ENCODE assay signal across 8 cellular contexts in genomic region chr17:58344047-58344790, GRCh38. TPM values are rescaled to one million over a fixed set of nuclear protein-coding genes. Genes with fewer than 3 reads are reported as not detected.
A peak's percentile ranks its signal among the peaks of the same experiment; 100 is the strongest.
DNase-seq lines count a peak whose midpoint lies in the region; ATAC-seq and TF ChIP-seq lines count a peak whose summit lies in the region.

No MANE protein-coding gene starts in this region.

- intact Hi-C loops in CD14-positive monocyte (cut with micrococcal nuclease) (loop anchor here in 1 of 2 donors (2.0 kb wide), 1 partner anchor 13 kb away; no protein-coding TSS in a partner anchor), heart right ventricle (cut with DNase I) (no loop called here)

- ATAC-seq in GM19467 (IDR thresholded peaks at IDR 0.05; ENCODE audit: unreplicated experiment) (peak; percentile 63), heart right ventricle (peak; percentile 35 to 66 (median 58))

- no peaks in the 10 kb centered on the region for H3K9me3 ChIP-seq in heart right ventricle

- H3K36me3 Mint-ChIP-seq in CD14-positive monocyte: peaks cover 51 to 65% of the 10 kb centered on the region in 2 donors
- peaks cover 94% of the 10 kb centered on the region for H3K36me3 Mint-ChIP-seq in activated CD4-positive, alpha-beta T cell treated with anti-CD3 and anti-CD28 coated beads, Interleukin-2, amount 10 ng/mL, durations not matched to agents 7 days and 5 days (ENCODE audit: low read depth)
- H3K36me3 Mint-ChIP-seq in chondrocyte (ENCODE audit: low read depth): peaks cover 34% of the 10 kb centered on the region

- H3K36me3 ChIP-seq in heart right ventricle: peaks cover 0 to 58% (median 46%) of the 10 kb centered on the region in 9 donors

- H3K27me3 Mint-ChIP-seq in CD14-positive monocyte (ENCODE audit: low read depth in 3 of 3) (peaks cover 0 to 4% (median 0%) of the 10 kb centered on the region in 3 donors), chondrocyte (ENCODE audit: low read depth) (no peaks in the 10 kb centered on the region)
- H3K27me3 Mint-ChIP-seq in activated CD4-positive, alpha-beta T cell treated with anti-CD3 and anti-CD28 coated beads, Interleukin-2, amount 10 ng/mL, durations not matched to agents 7 days and 5 days: no peaks in the 10 kb centered on the region

- peak overlapping the region; percentile 92 to 98 (median 94) for H3K27ac Mint-ChIP-seq in CD14-positive monocyte
- H3K27ac Mint-ChIP-seq in activated CD4-positive, alpha-beta T cell treated with anti-CD3 and anti-CD28 coated beads, Interleukin-2, amount 10 ng/mL, durations not matched to agents 7 days and 5 days: peak overlapping the region; percentile 84
- H3K27ac Mint-ChIP-seq in chondrocyte (ENCODE audit: unreplicated experiment): no peak overlapping the region

- peaks cover 73% of the 10 kb centered on the region for H3K4me1 Mint-ChIP-seq in CD14-positive monocyte
- peaks cover 79% of the 10 kb centered on the region for H3K4me1 Mint-ChIP-seq in activated CD4-positive, alpha-beta T cell treated with anti-CD3 and anti-CD28 coated beads, Interleukin-2, amount 10 ng/mL, durations not matched to agents 7 days and 5 days
- peaks cover 2% of the 10 kb centered on the region for H3K4me1 Mint-ChIP-seq in chondrocyte (ENCODE audit: low read depth)

- CTCF ChIA-PET in activated CD4-positive, alpha-beta T cell treated with anti-CD3 and anti-CD28 coated beads, Interleukin-2, amount 10 ng/mL, durations not matched to agents 7 days and 5 days (lab: Charles Lee): interaction anchor here (0.7 to 4.6 kb wide), 18 partner anchors 8 to 94 kb away, joined by 3 to 26 read pairs (median 4); partner anchors contain the start of genes RNF43 and SUPT4H1

- peak overlapping the region; percentile 63 to 75 for H3K4me3 Mint-ChIP-seq in CD14-positive monocyte
- peak overlapping the region; percentile 93 for H3K4me3 Mint-ChIP-seq in activated CD4-positive, alpha-beta T cell treated with anti-CD3 and anti-CD28 coated beads, Interleukin-2, amount 10 ng/mL, durations not matched to agents 7 days and 5 days
- H3K4me3 Mint-ChIP-seq in chondrocyte (ENCODE audit: unreplicated experiment): no peak overlapping the region

- TF ChIP-seq CTCF in CD14-positive monocyte (IDR thresholded peaks at IDR 0.05): no peak
- no peak for TF ChIP-seq CTCF in heart right ventricle (IDR thresholded peaks at IDR 0.05)
- no peak for TF ChIP-seq CTCF in chondrocyte (IDR thresholded peaks at IDR 0.05)

- H3K4me1 ChIP-seq in heart right ventricle: peaks cover 0 to 73% (median 0%) of the 10 kb centered on the region in 9 donors

- WGBS in heart right ventricle, 2 donors: 49 to 60% methylated on average over 9 of the region's 9 CpGs

- H3K27me3 ChIP-seq in heart right ventricle: peaks cover 0 to 3% (median 0%) of the 10 kb centered on the region in 7 donors

- peak; percentile 85 for DNase-seq in CD14-positive monocyte (ENCODE audit: low spot score)
- peak; percentile 68 for DNase-seq in HK-2 (ENCODE audit: unreplicated experiment)
- peak; percentile 90 for DNase-seq in activated CD4-positive, alpha-beta T cell treated with anti-CD3 and anti-CD28 coated beads, Interleukin-2, amount 10 ng/mL, durations not matched to agents 7 days and 5 days
- DNase-seq in heart right ventricle: no peak
- DNase-seq in stimulated activated CD8-positive, alpha-beta memory T cell treated with anti-CD3 and anti-CD28 coated beads, Interleukin-4, amount 100 ng/mL, for 24 hours (ENCODE audit: low read depth): peak; percentile 82
- DNase-seq in putamen (ENCODE audit: low spot score): no peak
- DNase-seq in chondrocyte (ENCODE audit: low spot score): no peak

- H3K27ac ChIP-seq in heart right ventricle: peak overlapping the region in 2 of 10 donors; percentile 36 to 100

- H3K9me3 Mint-ChIP-seq in CD14-positive monocyte: no peaks in the 10 kb centered on the region
- no peaks in the 10 kb centered on the region for H3K9me3 Mint-ChIP-seq in activated CD4-positive, alpha-beta T cell treated with anti-CD3 and anti-CD28 coated beads, Interleukin-2, amount 10 ng/mL, durations not matched to agents 7 days and 5 days
- no peaks in the 10 kb centered on the region for H3K9me3 Mint-ChIP-seq in chondrocyte (ENCODE audit: low read depth)

- H3K4me3 ChIP-seq in heart right ventricle: peak overlapping the region in 1 of 10 donors; percentile 43

- POLR2A ChIA-PET in activated CD4-positive, alpha-beta T cell treated with anti-CD3 and anti-CD28 coated beads, Interleukin-2, amount 10 ng/mL, durations not matched to agents 7 days and 5 days (lab: Charles Lee): interaction anchor here (0.6 to 10.3 kb wide), 12 partner anchors 8 to 1420 kb away, joined by 3 to 244 read pairs (median 6); partner anchors contain the start of genes RNF43, SRSF1, SUPT4H1 and TSPOAP1

RNA-seq across cellular contexts. Expression of gene SUPT4H1, which starts 7.8 kb away (rescaled TPM):
- polyA plus RNA-seq in CD14-positive monocyte: 100 to 1,000 TPM; 241 to 251 TPM
- total RNA-seq in activated CD4-positive, alpha-beta T cell treated with anti-CD3 and anti-CD28 coated beads, Interleukin-2, amount 10 ng/mL, durations not matched to agents 7 days and 5 days: 10 to 100 TPM; 66.1 to 69.0 TPM
- total RNA-seq in heart right ventricle: 10 to 100 TPM; 49.0 to 73.4 (median 59.8) TPM
- polyA plus RNA-seq in heart right ventricle: 10 to 100 TPM; 38.0 to 95.0 TPM
- 57.4 to 71.8 TPM (median 62.9 TPM) in 3 replicates for total RNA-seq in chondrocyte

RNA-seq across cellular contexts. Expression of gene TSPOAP1, which starts 15.6 kb away (rescaled TPM):
- polyA plus RNA-seq in CD14-positive monocyte (under 1 TPM; 0.10 to 0.18 TPM), heart right ventricle (10 to 100 TPM in 1 of 2 donors, 1 to 10 TPM in 1; 1.6 to 35.6 TPM)
- 10 to 100 TPM; 44.1 to 57.5 TPM for total RNA-seq in activated CD4-positive, alpha-beta T cell treated with anti-CD3 and anti-CD28 coated beads, Interleukin-2, amount 10 ng/mL, durations not matched to agents 7 days and 5 days
- total RNA-seq in heart right ventricle (10 to 100 TPM in 8 of 10 donors, 1 to 10 TPM in 2; 6.0 to 18.7 (median 12.4) TPM), chondrocyte (1.3 to 2.0 TPM in 2 of 3 replicates, not detected in the other)

Comparison
In these comparisons a context has a peak if more than half of its experiments do, and no peak if none do; other contexts are left out.
1. DNase-seq: peak in CD14-positive monocyte (single experiment), HK-2 (single experiment), activated CD4-positive, alpha-beta T cell treated with anti-CD3 and anti-CD28 coated beads, Interleukin-2, amount 10 ng/mL, durations not matched to agents 7 days and 5 days (single experiment) and stimulated activated CD8-positive, alpha-beta memory T cell treated with anti-CD3 and anti-CD28 coated beads, Interleukin-4, amount 100 ng/mL, for 24 hours (single experiment); none in heart right ventricle (0 of 2), putamen (single experiment) and chondrocyte (single experiment).